10 cellular contexts compared by ENCODE assay signal in the genomic region with DNA sequence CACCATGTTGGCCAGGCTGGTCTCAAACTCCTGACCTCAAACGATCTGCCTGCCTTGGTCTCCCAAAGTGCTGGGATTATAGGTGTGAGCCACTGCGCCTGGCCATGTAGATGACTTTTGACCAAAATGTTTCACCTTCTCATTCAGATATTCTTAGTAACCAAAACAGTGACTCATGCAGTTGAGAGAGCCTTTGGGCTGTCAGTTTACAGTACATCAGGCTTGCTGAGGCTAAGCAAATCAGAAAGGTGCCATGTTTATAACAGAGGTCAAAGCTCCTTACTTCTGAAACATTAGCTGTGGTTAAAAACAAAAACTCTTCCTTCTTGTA.
DNase-seq lines count a peak whose midpoint lies in the region; ATAC-seq lines count a peak whose summit lies in the region.
"Had no signal": no experiment of that assay in that cellular context is flagged by ENCODE, and none has a peak within 500 bp of the region (broad histone marks: within the 10 kb centered on the region; RNA-seq: fewer than 3 reads in every experiment).

No MANE protein-coding gene starts in this region.

- peak; percentile 62 to 63 for ATAC-seq in activated CD4-positive, CD25-positive, alpha-beta regulatory T cell treated with anti-CD3 and anti-CD28 coated beads, Interleukin-2, amount 50 U/mL, for 24 hours
- ATAC-seq in HG02852 (IDR thresholded peaks at IDR 0.05; ENCODE audit: unreplicated experiment), result peak; percentile 54
- ATAC-seq: A549 had no signal

- DNase-seq in activated CD4-positive, CD25-positive, alpha-beta regulatory T cell treated with anti-CD3 and anti-CD28 coated beads, Interleukin-2, amount 50 U/mL, for 72 hours, result no peak
- DNase-seq in SIG-M5 treated with dmso at 0.1 percent for 504 hours (lab: John Stamatoyannopoulos, UW; ENCODE audit: unreplicated experiment) (peak; percentile 69), glomerular visceral epithelial cell (ENCODE audit: extremely low spot score) (peak; percentile 44), COLO829 (ENCODE audit: low spot score) (no peak), NCI-H1436 treated with DMSO at 0.1 percent for 48 hours (lab: John Stamatoyannopoulos, UW) (no peak), superior temporal gyrus (ENCODE audit: extremely low spot score) (no peak)
- DNase-seq: naive B cell had no signal

Comparison
In these comparisons a context has a peak if more than half of its experiments do, and no peak if none do; other contexts are left out.
1. DNase-seq: peak in SIG-M5 treated with dmso at 0.1 percent for 504 hours (single experiment) and glomerular visceral epithelial cell (single experiment); none in activated CD4-positive, CD25-positive, alpha-beta regulatory T cell treated with anti-CD3 and anti-CD28 coated beads, Interleukin-2, amount 50 U/mL, for 72 hours (single experiment), COLO829 (single experiment), NCI-H1436 treated with DMSO at 0.1 percent for 48 hours (single experiment) and superior temporal gyrus (single experiment).